In genomic region chr1:22436948-22437347, GRCh38 we compare ENCODE assay signal across 11 cellular contexts.
"Had no signal": no experiment of that assay in that cellular context is flagged by ENCODE, and none has a peak within 500 bp of the region (broad histone marks: within the 10 kb centered on the region; RNA-seq: fewer than 3 reads in every experiment).

No MANE protein-coding gene starts in this region.

- H3K9me3 ChIP-seq: HAP-1 had no signal

- H3K4me3 ChIP-seq: GM23248, GM23338, HAP-1 had no signal

- ATAC-seq: GM23338, HCT116 had no signal

- FAIRE-seq: H1, H54 had no signal

- DNase-seq: GM23248, GOT3, H7, H9, HCEC 1CT, HFFc6 had no signal

- H3K36me3 ChIP-seq: HAP-1 had no signal

- H3K4me2 ChIP-seq: GM23338 had no signal

- H3K9ac ChIP-seq: GM23248 had no signal

- H3K27ac ChIP-seq: GM23248 had no signal

- H2AFZ ChIP-seq: GM23248, GM23338 had no signal
